In genomic region chr7:57529931-57530330, GRCh38 we compare ENCODE assay signal across 9 cellular contexts.
"Had no signal": no experiment of that assay in that cellular context is flagged by ENCODE, and none has a peak within 500 bp of the region (broad histone marks: within the 10 kb centered on the region; RNA-seq: fewer than 3 reads in every experiment).

No MANE protein-coding gene starts in this region.

- H3K4me1 ChIP-seq: HAP-1 had no signal

- H3K9ac ChIP-seq: GM23248 had no signal

- ATAC-seq: GM23338, HCT116 had no signal

- DNase-seq: GM23248, GOT3, H7, H9, HCEC 1CT, HFFc6 had no signal

- H3K4me2 ChIP-seq: GM23338 had no signal

- H3K4me3 ChIP-seq: GM23248, GM23338, HAP-1 had no signal

- H2AFZ ChIP-seq: GM23248, GM23338 had no signal

- H3K36me3 ChIP-seq: HAP-1 had no signal

- H3K27ac ChIP-seq: GM23248 had no signal

- H3K9me3 ChIP-seq: HAP-1 had no signal
